Comparison of ENCODE assay signal across 8 cellular contexts in the genomic region with DNA sequence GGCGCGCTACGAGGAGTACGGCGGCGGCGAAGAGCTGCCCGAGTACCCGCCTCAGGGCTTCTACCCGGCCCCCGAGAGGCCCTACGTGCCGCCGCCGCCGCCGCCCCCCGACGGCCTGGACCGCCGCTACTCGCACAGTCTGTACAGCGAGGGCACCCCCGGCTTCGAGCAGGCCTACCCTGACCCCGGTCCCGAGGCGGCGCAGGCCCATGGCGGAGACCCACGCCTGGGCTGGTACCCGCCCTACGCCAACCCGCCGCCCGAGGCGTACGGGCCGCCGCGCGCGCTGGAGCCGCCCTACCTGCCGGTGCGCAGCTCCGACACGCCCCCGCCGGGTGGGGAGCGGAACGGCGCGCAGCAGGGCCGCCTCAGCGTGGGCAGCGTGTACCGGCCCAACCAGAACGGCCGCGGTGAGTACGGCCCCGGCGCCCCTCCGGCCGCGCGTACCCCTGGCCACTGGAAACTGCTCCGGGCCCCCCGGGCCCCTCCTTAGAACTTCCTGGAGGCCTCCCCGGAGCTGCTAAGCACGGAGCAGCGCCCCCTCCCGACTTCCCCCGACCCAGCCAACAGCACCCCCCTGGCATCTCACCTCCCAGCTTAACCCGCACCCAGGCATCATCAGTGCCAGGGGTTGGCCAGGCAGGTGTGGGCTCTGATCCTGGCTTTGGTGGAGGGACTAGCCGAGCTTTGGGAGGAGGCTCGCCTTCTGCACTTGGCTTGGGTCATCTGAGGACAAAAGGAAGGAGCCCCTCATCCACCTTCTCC. TPM values are rescaled to one million over a fixed set of nuclear protein-coding genes. Genes with fewer than 3 reads are reported as not detected.
DNase-seq lines count a peak whose midpoint lies in the region; ATAC-seq, FAIRE-seq and TF ChIP-seq lines count a peak whose summit lies in the region.

No MANE protein-coding gene starts in this region.

- peaks cover 19% of the 10 kb centered on the region for H3K4me1 ChIP-seq in A549
- H3K4me1 ChIP-seq in Panc1 (ENCODE audit: control insufficient read depth, insufficient read depth, low read length) = peaks cover 24% of the 10 kb centered on the region
- peaks cover 16 to 40% of the 10 kb centered on the region in 2 experiments for H3K4me1 ChIP-seq in trophoblast cell (ENCODE audit: control insufficient read depth in 1 of 2, insufficient read depth in 2 of 2, low read length in 2 of 2)

- peak overlapping the region; percentile 77 for H2BK120ac ChIP-seq in trophoblast cell (ENCODE audit: insufficient read depth, low read length, poor library complexity)

- H3K27me3 ChIP-seq in Panc1 (ENCODE audit: control insufficient read depth, insufficient read depth, low read length) (no peaks in the 10 kb centered on the region), trophoblast cell (ENCODE audit: insufficient read depth, low read length) (peaks cover 6% of the 10 kb centered on the region)

- H3K4ac ChIP-seq in trophoblast cell (ENCODE audit: low read depth, low read length) = peak overlapping the region; percentile 36

- TF ChIP-seq EP300 in A549 (IDR thresholded peaks at IDR 0.05) = no peak

- H3K27me3 Mint-ChIP-seq in type B pancreatic cell = peaks cover 10% of the 10 kb centered on the region

- BruUV-seq in Panc1 (replicated peaks; lab: Mats Ljungman, UMichigan) = no TSS peak

- H2AK5ac ChIP-seq in trophoblast cell (ENCODE audit: low read length) = no peak overlapping the region

- H3K9me3 ChIP-seq in A549 (no peaks in the 10 kb centered on the region), Panc1 (ENCODE audit: control insufficient read depth, insufficient read depth, low read depth, low read length) (no peaks in the 10 kb centered on the region), trophoblast cell (ENCODE audit: insufficient read depth, low read depth, low read length) (no peaks in the 10 kb centered on the region)

- peak overlapping the region; percentile 39 for H2BK12ac ChIP-seq in trophoblast cell (ENCODE audit: low read length)

- peak; percentile 26 for TF ChIP-seq POLR2A in A549 (IDR thresholded peaks at IDR 0.05; ENCODE audit: low read length)

- no peak for FAIRE-seq in A549 (lab: Jason Lieb, UNC)

- H3K27ac Mint-ChIP-seq in type B pancreatic cell = peak overlapping the region; percentile 3

- H3K4me3 Mint-ChIP-seq in type B pancreatic cell = peak overlapping the region; percentile 82

- H3K4me1 Mint-ChIP-seq in type B pancreatic cell (ENCODE audit: unreplicated experiment) = peaks cover 32% of the 10 kb centered on the region

- intact Hi-C loops in Panc1 (cut with micrococcal nuclease; ENCODE audit: unreplicated experiment) = no loop called here

- POLR2A ChIA-PET in A549 (lab: Yijun Ruan, JAX) = interaction anchor here (0.5 to 0.9 kb wide), 2 partner anchors 30 to 1192 kb away, joined by 3 to 6 read pairs; no protein-coding TSS in a partner anchor
- POLR2A ChIA-PET in Panc1 (lab: Charles Lee) = no interaction called here

- peak overlapping the region; percentile 43 for H3K18ac ChIP-seq in trophoblast cell (ENCODE audit: low read length)

- H4K12ac ChIP-seq in trophoblast cell (ENCODE audit: low read depth, low read length) = peak overlapping the region; percentile 88

- H3K14ac ChIP-seq in trophoblast cell (ENCODE audit: low read length) = peak overlapping the region; percentile 71

- peak overlapping the region; percentile 90 for H4K91ac ChIP-seq in trophoblast cell (ENCODE audit: low read depth, low read length)

- no peaks in the 10 kb centered on the region for H3K36me3 ChIP-seq in Panc1 (ENCODE audit: control insufficient read depth, insufficient read depth, low read length)
- no peaks in the 10 kb centered on the region for H3K36me3 ChIP-seq in trophoblast cell (ENCODE audit: control insufficient read depth in 1 of 2, insufficient read depth in 2 of 2, low read length in 2 of 2)

- H3K9me3 Mint-ChIP-seq in type B pancreatic cell = no peaks in the 10 kb centered on the region

- H2AFZ ChIP-seq in trophoblast cell (ENCODE audit: insufficient read depth, low read length, poor library complexity) = peak overlapping the region; percentile 13

- no peaks in the 10 kb centered on the region for H3K36me3 Mint-ChIP-seq in type B pancreatic cell

- 0% methylated on average over 2 of the region's 78 CpGs for WGBS in A549 (ENCODE audit: missing lambda C conversion rate)
- no CpG with 5 or more reads among the region's 78 CpGs for WGBS in trophoblast cell (ENCODE audit: extremely low coverage, insufficient coverage, insufficient read length)

- peak overlapping the region; percentile 47 for H4K8ac ChIP-seq in trophoblast cell (ENCODE audit: low read depth, low read length)

- H3K4me2 ChIP-seq in A549 (peak overlapping the region; percentile 85), trophoblast cell (ENCODE audit: low read length) (peak overlapping the region; percentile 77)

- ATAC-seq in A549 = peak; percentile 81 to 92
- ATAC-seq in Panc1 = peak; percentile 78
- ATAC-seq in GM21526 (IDR thresholded peaks at IDR 0.05; ENCODE audit: low FRiP score, unreplicated experiment) = no peak

- DNase-seq in A549 (ENCODE audit: low read depth in 1 of 2, low spot score in 1 of 2) (peak; percentile 49 to 78), GM20000 (ENCODE audit: low spot score) (peak; percentile 80), Panc1 (ENCODE audit: low read depth, low spot score) (no peak), glomerular visceral epithelial cell (ENCODE audit: extremely low spot score) (peak; percentile 75), trophoblast cell (peak; percentile 76 to 85), type B pancreatic cell (ENCODE audit: extremely low spot score, unreplicated experiment) (peak; percentile 83)
- peak; percentile 73 for DNase-seq in activated effector memory CD4-positive, alpha-beta T cell treated with Interleukin-2 at 50 U/mL for 16 hours

- in situ Hi-C loops in Panc1 (cut with HindIII; ENCODE audit: low pct_unique_long_range_greater_than_20kb, low sequenced_read_pairs) = no loop called here

- peak in 1 of 2 experiments; percentile 25; a peak in 2 of 5 replicates for TF ChIP-seq RAD21 in A549 (conservative IDR thresholded peaks at IDR 0.05 in 1 of 2, IDR thresholded peaks at IDR 0.05 in 1 of 2)

- no peak overlapping the region for H3K23ac ChIP-seq in trophoblast cell (ENCODE audit: low read length)

- TF ChIP-seq CTCF in A549 (IDR thresholded peaks at IDR 0.05) = peak; percentile 63
- peak; percentile 20 for TF ChIP-seq CTCF in GM20000 (IDR thresholded peaks at IDR 0.05; ENCODE audit: extremely low read depth, missing control alignments)
- peak; percentile 90 for TF ChIP-seq CTCF in Panc1 (IDR thresholded peaks at IDR 0.05)
- peak; percentile 62 for TF ChIP-seq CTCF in type B pancreatic cell (conservative IDR thresholded peaks at IDR 0.05)

- H3K79me1 ChIP-seq in trophoblast cell (ENCODE audit: low read length) = peaks cover 13% of the 10 kb centered on the region

- CTCF ChIA-PET in A549 (lab: Yijun Ruan, JAX) (interaction anchor here (0.6 to 2.4 kb wide), 22 partner anchors 10 to 228 kb away, joined by 3 to 8 read pairs (median 4); no protein-coding TSS in a partner anchor), Panc1 (lab: Charles Lee) (interaction anchor here (0.6 kb wide), 2 partner anchors 596 to 630 kb away, joined by 4 to 13 read pairs; no protein-coding TSS in a partner anchor)

- H3K4me3 ChIP-seq in A549 (peak overlapping the region; percentile 53), Panc1 (ENCODE audit: low read depth in 2 of 2, low read length in 2 of 2) (peak overlapping the region; percentile 43 to 60), trophoblast cell (ENCODE audit: low read depth, low read length) (peak overlapping the region; percentile 71)

- no peak overlapping the region for H3K9ac ChIP-seq in trophoblast cell (ENCODE audit: low read length)

- H3K27ac ChIP-seq in A549 = peak overlapping the region; percentile 75 to 86
- H3K27ac ChIP-seq in Panc1 (ENCODE audit: low read length) = no peak overlapping the region; the same call in 1 of the 2 replicates
- no peak overlapping the region for H3K27ac ChIP-seq in trophoblast cell (ENCODE audit: low read depth, low read length)

- H3K79me2 ChIP-seq in trophoblast cell (ENCODE audit: control insufficient read depth, insufficient read depth, low read length, poor library complexity) = peaks cover 8% of the 10 kb centered on the region

- H2BK5ac ChIP-seq in trophoblast cell (ENCODE audit: low read depth, low read length, poor library complexity) = peak overlapping the region; percentile 35

TF ChIP-seq in A549, 52 proteins besides CTCF, POLR2A, EP300 and RAD21 (continues in another document):
- TF ChIP-seq SREBF2 (IDR thresholded peaks at IDR 0.05) = no peak
- TF ChIP-seq, protein P1, sequence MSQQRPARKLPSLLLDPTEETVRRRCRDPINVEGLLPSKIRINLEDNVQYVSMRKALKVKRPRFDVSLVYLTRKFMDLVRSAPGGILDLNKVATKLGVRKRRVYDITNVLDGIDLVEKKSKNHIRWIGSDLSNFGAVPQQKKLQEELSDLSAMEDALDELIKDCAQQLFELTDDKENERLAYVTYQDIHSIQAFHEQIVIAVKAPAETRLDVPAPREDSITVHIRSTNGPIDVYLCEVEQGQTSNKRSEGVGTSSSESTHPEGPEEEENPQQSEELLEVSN (IDR thresholded peaks at IDR 0.05; ENCODE audit: borderline replicate concordance, low read depth) = 0 out of 2 replicates have a peak, but pooled peaks have one; percentile 18
- TF ChIP-seq HOXA7 (CRISPR knock-in tag; IDR thresholded peaks at IDR 0.05) = no peak
- no peak for TF ChIP-seq FOSB (CRISPR knock-in tag; IDR thresholded peaks at IDR 0.05)
- TF ChIP-seq NR3C1 (IDR thresholded peaks at IDR 0.05) = no peak
- TF ChIP-seq JUN (IDR thresholded peaks at IDR 0.05) = 0 out of 5 replicates have a peak, but pooled peaks of 1 of the 2 experiments have one; percentile 16
- no peak for TF ChIP-seq EHF (CRISPR knock-in tag; IDR thresholded peaks at IDR 0.05)

RNA-seq across cellular contexts. Expression of a gene that starts 1.4 kb away (rescaled TPM):
- polyA plus RNA-seq in A549 (2011; rRNA removed) = 0.65 and 0.90 TPM in 2 replicates
- 0.67 and 1.4 TPM in 2 replicates for polyA plus RNA-seq in A549 (2012; cell fraction: cytosol; rRNA removed)
- polyA plus RNA-seq in A549 (2012; cell fraction: nucleus; rRNA removed) = 0.58 and 0.61 TPM in 2 replicates
- polyA plus RNA-seq in A549 (2017; fragmentation: RNase III; extraction: RNeasy Plus Mini Kit Qiagen cat#74134 plus additional on column Dnase treatment) = 0.29 to 0.62 TPM (median 0.44 TPM) in 3 replicates
- polyA minus RNA-seq in A549 (2011; rRNA and poly(A)+ RNA removed) = not detected in 2 replicates
- 18.6 TPM for total RNA-seq in Panc1 (2021; ENCODE audit: unreplicated experiment)
- polyA plus RNA-seq in Panc1 (2012; ENCODE audit: insufficient read length) = 30.5 TPM
- polyA plus RNA-seq in trophoblast cell (2013) = 64.9 and 67.5 TPM in 2 replicates
- total RNA-seq in type B pancreatic cell (ENCODE audit: low replicate concordance) = 10.3 and 25.1 TPM in 2 replicates

RNA-seq across cellular contexts. Expression of a gene that starts 54.3 kb away (rescaled TPM):
- polyA plus RNA-seq in A549 (2011; rRNA removed) = not detected in 2 replicates
- polyA plus RNA-seq in A549 (2012; cell fraction: cytosol; rRNA removed) = not detected in 2 replicates
- polyA plus RNA-seq in A549 (2012; cell fraction: nucleus; rRNA removed) = not detected in 2 replicates
- polyA plus RNA-seq in A549 (2017; fragmentation: RNase III; extraction: RNeasy Plus Mini Kit Qiagen cat#74134 plus additional on column Dnase treatment) = not detected in 3 replicates
- polyA minus RNA-seq in A549 (2011; rRNA and poly(A)+ RNA removed) = not detected in 2 replicates
- not detected for total RNA-seq in Panc1 (2021; ENCODE audit: unreplicated experiment)
- polyA plus RNA-seq in Panc1 (2012; ENCODE audit: insufficient read length) = not detected
- polyA plus RNA-seq in trophoblast cell (2013) = not detected in 2 replicates
- total RNA-seq in type B pancreatic cell (ENCODE audit: low replicate concordance) = not detected in 2 replicates

Comparison
In these comparisons a context has a peak if more than half of its experiments do, and no peak if none do; other contexts are left out.
1. H3K27ac ChIP-seq: peak in A549 (2 of 2); none in Panc1 (single experiment) and trophoblast cell (single experiment).
2. CTCF ChIP-seq: peak in every context shown above with its lines; median percentile 90 in Panc1; 63 in A549; 62 in type B pancreatic cell; 20 in GM20000.
3. Peak in every context shown above with its lines, with median percentiles within 50 percentile points of each other: H3K4me3 ChIP-seq.